ENCODE assay signal across 8 cellular contexts in genomic region chr17:3890082-3890892, GRCh38.
A peak's percentile ranks its signal among the peaks of the same experiment; 100 is the strongest.
DNase-seq lines count a peak whose midpoint lies in the region; ATAC-seq and TF ChIP-seq lines count a peak whose summit lies in the region.

No MANE protein-coding gene starts in this region.

- no peak for ATAC-seq in HG03439 (IDR thresholded peaks at IDR 0.05; ENCODE audit: unreplicated experiment)

- DNase-seq in AG08396 (ENCODE audit: low spot score) (peak; percentile 95), HCEC 1CT (peak; percentile 70), T1000 (lab: John Stamatoyannopoulos, UW) (peak; percentile 94), fibroblast of peridontal ligament (ENCODE audit: extremely low read depth) (peak; percentile 72), retinal pigment epithelial cell (ENCODE audit: low read depth) (peak; percentile 79), RPMI8226 (no peak)
- DNase-seq in effector CD4-positive, alpha-beta T cell: no peak

- TF ChIP-seq CTCF in retinal pigment epithelial cell (conservative IDR thresholded peaks at IDR 0.05; ENCODE audit: low read depth, low read length): no peak

- no peak overlapping the region for H3K4me3 ChIP-seq in retinal pigment epithelial cell (ENCODE audit: low read length)

Comparison
In these comparisons a context has a peak if more than half of its experiments do, and no peak if none do; other contexts are left out.
1. DNase-seq: peak in AG08396 (single experiment), HCEC 1CT (single experiment), T1000 (single experiment), fibroblast of peridontal ligament (single experiment) and retinal pigment epithelial cell (single experiment); none in effector CD4-positive, alpha-beta T cell (single experiment) and RPMI8226 (single experiment).